9 cellular contexts compared by ENCODE assay signal in genomic region chr17:28944862-28945741, GRCh38. TPM values are rescaled to one million over a fixed set of nuclear protein-coding genes. Genes with fewer than 3 reads are reported as not detected.
DNase-seq lines count a peak whose midpoint lies in the region; ATAC-seq and TF ChIP-seq lines count a peak whose summit lies in the region.
"Had no signal": no experiment of that assay in that cellular context is flagged by ENCODE, and none has a peak within 500 bp of the region (broad histone marks: within the 10 kb centered on the region; RNA-seq: fewer than 3 reads in every experiment).

No MANE protein-coding gene starts in this region.

- H3K27me3 ChIP-seq in DOHH2 (ENCODE audit: control insufficient read depth, low read length) (no peaks in the 10 kb centered on the region), Loucy (ENCODE audit: insufficient read depth, low read length, poor library complexity, severe bottlenecking) (no peaks in the 10 kb centered on the region)

- H3K9me2 ChIP-seq in DOHH2 (replicated peaks; ENCODE audit: control insufficient read depth, low read length) (no peaks in the 10 kb centered on the region), Loucy (replicated peaks; ENCODE audit: low read depth, low read length) (no peaks in the 10 kb centered on the region)

- H4K20me1 ChIP-seq in DOHH2 (ENCODE audit: control insufficient read depth, insufficient read depth, low read depth, low read length) (peaks cover 27% of the 10 kb centered on the region), Loucy (ENCODE audit: insufficient read depth, low read length, poor library complexity, severe bottlenecking) (peaks cover 92% of the 10 kb centered on the region)

- H3K36me3 Mint-ChIP-seq in progenitor cell of endocrine pancreas (ENCODE audit: insufficient read depth), result peaks cover 12% of the 10 kb centered on the region

- H3K4me1 ChIP-seq in DOHH2 (ENCODE audit: control insufficient read depth, low read length), result peaks cover 43% of the 10 kb centered on the region
- peaks cover 41% of the 10 kb centered on the region for H3K4me1 ChIP-seq in Loucy (ENCODE audit: insufficient read depth, low read length, poor library complexity, severe bottlenecking)

- no peak overlapping the region for H2AFZ ChIP-seq in Loucy (ENCODE audit: low read length)
- H2AFZ ChIP-seq: PC-9 had no signal

- H3K36me3 ChIP-seq in DOHH2 (ENCODE audit: control insufficient read depth, low read length) (peaks cover 91% of the 10 kb centered on the region), Loucy (ENCODE audit: insufficient read depth, low read length) (peaks cover 31% of the 10 kb centered on the region; the same call in 1 of the 2 replicates)

- no peaks in the 10 kb centered on the region for H3K9me3 Mint-ChIP-seq in progenitor cell of endocrine pancreas (ENCODE audit: low read depth)

- H3K4me3 Mint-ChIP-seq in progenitor cell of endocrine pancreas (ENCODE audit: low read depth), result no peak overlapping the region

- peaks cover 19% of the 10 kb centered on the region for H3K4me1 Mint-ChIP-seq in progenitor cell of endocrine pancreas (ENCODE audit: low read depth)

- DNase-seq in cerebellum (ENCODE audit: low spot score) (peak; percentile 70), progenitor cell of endocrine pancreas (ENCODE audit: low spot score, unreplicated experiment) (no peak)
- DNase-seq: PC-9 had no signal

- ATAC-seq in HG03520 (IDR thresholded peaks at IDR 0.05; ENCODE audit: unreplicated experiment) (no peak), GM18907 (IDR thresholded peaks at IDR 0.05; ENCODE audit: unreplicated experiment) (no peak), HG03439 (IDR thresholded peaks at IDR 0.05; ENCODE audit: unreplicated experiment) (no peak)

- TF ChIP-seq CTCF in DOHH2 (IDR thresholded peaks at IDR 0.05; ENCODE audit: low read depth, low read length, poor library complexity, severe bottlenecking), result no peak
- TF ChIP-seq CTCF in Loucy (conservative IDR thresholded peaks at IDR 0.05; ENCODE audit: low read length), result no peak
- no peak for TF ChIP-seq CTCF in progenitor cell of endocrine pancreas (IDR thresholded peaks at IDR 0.05; ENCODE audit: unreplicated experiment)

- H3K27ac Mint-ChIP-seq in progenitor cell of endocrine pancreas, result peak overlapping the region; percentile 58

- H3K27me3 Mint-ChIP-seq in progenitor cell of endocrine pancreas, result no peaks in the 10 kb centered on the region

- H3K4me3 ChIP-seq in DOHH2 (ENCODE audit: low read length) (peak overlapping the region; percentile 7; the same call in 1 of the 2 replicates), Loucy (ENCODE audit: low read length, poor library complexity, severe bottlenecking) (no peak overlapping the region)
- H3K4me3 ChIP-seq: PC-9 had no signal

- no peak overlapping the region for H3K9ac ChIP-seq in Loucy (ENCODE audit: low read depth, low read length, poor library complexity, severe bottlenecking)
- H3K9ac ChIP-seq: KMS-11 had no signal

- H3F3A ChIP-seq in DOHH2 (ENCODE audit: control insufficient read depth, insufficient read depth) (0 out of 2 replicates have a peak, but pooled peaks cover 3% of the 10 kb centered on the region), Loucy (ENCODE audit: low read depth) (no peaks in the 10 kb centered on the region)

- H3K27ac ChIP-seq in DOHH2 (ENCODE audit: low read depth, low read length), result no peak overlapping the region
- H3K27ac ChIP-seq: KMS-11 had no signal

- H3K79me2 ChIP-seq in DOHH2 (ENCODE audit: control insufficient read depth, low read length) (peaks cover 100% of the 10 kb centered on the region), Loucy (ENCODE audit: insufficient read depth, low read length) (peaks cover 99% of the 10 kb centered on the region)

- H3K9me3 ChIP-seq in DOHH2 (ENCODE audit: control insufficient read depth, insufficient read depth, low read length) (no peaks in the 10 kb centered on the region), Loucy (ENCODE audit: insufficient read depth, low read depth, low read length) (no peaks in the 10 kb centered on the region)

- H3K4me2 ChIP-seq in DOHH2 (ENCODE audit: low read length) (peak overlapping the region; percentile 42), Loucy (ENCODE audit: low read depth, low read length, poor library complexity, severe bottlenecking) (peak overlapping the region; percentile 87)
- H3K4me2 ChIP-seq: KMS-11, PC-9 had no signal

RNA-seq across cellular contexts. Expression of gene PHF12, which starts 6.2 kb away (rescaled TPM):
- total RNA-seq in cerebellum (27.5 TPM), progenitor cell of endocrine pancreas (70.4 and 71.8 TPM in 2 replicates)

RNA-seq across cellular contexts. Expression of gene DHRS13, which starts 42.2 kb away (rescaled TPM):
- total RNA-seq in cerebellum (25.0 TPM), progenitor cell of endocrine pancreas (22.4 and 25.9 TPM in 2 replicates)

RNA-seq across cellular contexts. Expression of gene FLOT2, which starts 47.6 kb away (rescaled TPM):
- 23.5 TPM for total RNA-seq in cerebellum
- total RNA-seq in progenitor cell of endocrine pancreas, result 125 and 131 TPM in 2 replicates
